ENCODE assay signal across 8 cellular contexts in genomic region chr7:106216517-106217088, GRCh38.
A peak's percentile ranks its signal among the peaks of the same experiment; 100 is the strongest.
DNase-seq lines count a peak whose midpoint lies in the region; ATAC-seq and TF ChIP-seq lines count a peak whose summit lies in the region.

No MANE protein-coding gene starts in this region.

- 15% methylated on average over 3 of the region's 3 CpGs for WGBS in prostate gland

- H3K27ac ChIP-seq in SJCRH30 (peak overlapping the region; percentile 7; the same call in 1 of the 2 replicates), prostate gland (peak overlapping the region; percentile 89 to 93), WERI-Rb-1 (no peak overlapping the region)

- H3K27me3 ChIP-seq in SJCRH30: no peaks in the 10 kb centered on the region
- no peaks in the 10 kb centered on the region for H3K27me3 ChIP-seq in prostate gland (replicated peaks; ENCODE audit: insufficient read depth)
- H3K27me3 ChIP-seq in WERI-Rb-1 (ENCODE audit: insufficient read depth, low read depth, severe bottlenecking): no peaks in the 10 kb centered on the region

- H3K36me3 ChIP-seq in SJCRH30 (no peaks in the 10 kb centered on the region), prostate gland (no peaks in the 10 kb centered on the region), WERI-Rb-1 (no peaks in the 10 kb centered on the region)

- TF ChIP-seq POLR2A in prostate gland (IDR thresholded peaks at IDR 0.05): no peak

- H3K4me1 ChIP-seq in SJCRH30 (peaks cover 11% of the 10 kb centered on the region), prostate gland (replicated peaks) (peaks cover 11% of the 10 kb centered on the region)

- TF ChIP-seq CTCF in fibroblast of mammary gland (conservative IDR thresholded peaks at IDR 0.05; ENCODE audit: control insufficient read depth, insufficient read depth, low read depth, low read length) (no peak), prostate gland (IDR thresholded peaks at IDR 0.05) (no peak), WERI-Rb-1 (IDR thresholded peaks at IDR 0.05; ENCODE audit: low read depth, low read length) (no peak)

- ATAC-seq in GM19452 (IDR thresholded peaks at IDR 0.05; ENCODE audit: unreplicated experiment): no peak
- no peak for ATAC-seq in HG02588 (IDR thresholded peaks at IDR 0.05; ENCODE audit: unreplicated experiment)

- DNase-seq in DMS53 (lab: John Stamatoyannopoulos, UW) (peak; percentile 81), SJCRH30 (peak; percentile 42 to 65), fibroblast of mammary gland (ENCODE audit: low read depth) (peak; percentile 99), prostate gland (ENCODE audit: low spot score) (peak; percentile 70), WERI-Rb-1 (no peak), cerebellar nuclear complex (lab: John Stamatoyannopoulos, UW) (no peak)

- no peaks in the 10 kb centered on the region for H3K9me3 ChIP-seq in SJCRH30 (replicated peaks)
- no peaks in the 10 kb centered on the region for H3K9me3 ChIP-seq in prostate gland
- H3K9me3 ChIP-seq in WERI-Rb-1 (ENCODE audit: severe bottlenecking): no peaks in the 10 kb centered on the region

- intact Hi-C loops in prostate gland (cut with DNase I): loop anchor here (2.0 to 5.0 kb wide), 2 partner anchors 68 to 206 kb away; partner anchors contain the start of gene NAMPT

- H3K4me3 ChIP-seq in SJCRH30: peak overlapping the region; percentile 0
- peak overlapping the region; percentile 22 for H3K4me3 ChIP-seq in fibroblast of mammary gland (ENCODE audit: control insufficient read depth, low read depth, low read length)
- H3K4me3 ChIP-seq in prostate gland: peak overlapping the region in 1 of 2 donors; percentile 17
- no peak overlapping the region for H3K4me3 ChIP-seq in WERI-Rb-1 (ENCODE audit: low read depth, low read length)

Comparison
In these comparisons a context has a peak if more than half of its experiments do, and no peak if none do; other contexts are left out.
1. DNase-seq: peak in DMS53 (single experiment), SJCRH30 (2 of 2), fibroblast of mammary gland (single experiment) and prostate gland (single experiment); none in WERI-Rb-1 (single experiment) and cerebellar nuclear complex (0 of 2).